In genomic region chrX:154486052-154486395, GRCh38 we compare ENCODE assay signal across 8 cellular contexts. TPM values are rescaled to one million over a fixed set of nuclear protein-coding genes. Genes with fewer than 3 reads are reported as not detected.
DNase-seq lines count a peak whose midpoint lies in the region; ATAC-seq and TF ChIP-seq lines count a peak whose summit lies in the region.

No MANE protein-coding gene starts in this region.

- H3K36me3 Mint-ChIP-seq in activated CD4-positive, alpha-beta T cell treated with anti-CD3 and anti-CD28 coated beads, Interleukin-2, amount 10 ng/mL, durations not matched to agents 24 days and 14 days (ENCODE audit: low read depth), result peaks cover 7% of the 10 kb centered on the region
- H3K36me3 Mint-ChIP-seq in progenitor cell of endocrine pancreas (ENCODE audit: insufficient read depth), result peaks cover 3% of the 10 kb centered on the region

- no peaks in the 10 kb centered on the region for H3K27me3 Mint-ChIP-seq in activated CD4-positive, alpha-beta T cell treated with anti-CD3 and anti-CD28 coated beads, Interleukin-2, amount 10 ng/mL, durations not matched to agents 24 days and 14 days
- no peaks in the 10 kb centered on the region for H3K27me3 Mint-ChIP-seq in progenitor cell of endocrine pancreas

- DNase-seq in activated CD4-positive, alpha-beta T cell treated with anti-CD3 and anti-CD28 coated beads, Interleukin-2, amount 10 ng/mL, durations not matched to agents 24 days and 14 days, result peak; percentile 81
- DNase-seq in activated CD4-positive, alpha-beta T cell treated with anti-CD3 and anti-CD28 coated beads, Interleukin-2, amount 50 U/mL, for 4 hours, result no peak
- DNase-seq in activated CD8-positive, alpha-beta memory T cell treated with anti-CD3 and anti-CD28 coated beads, Interleukin-2, amount 50 U/mL, for 4 hours, result peak; percentile 32
- DNase-seq in fibroblast of villous mesenchyme (ENCODE audit: low read depth) (peak; percentile 14), progenitor cell of endocrine pancreas (ENCODE audit: low spot score, unreplicated experiment) (no peak), NCI-H2081 treated with DMSO at 0.1 percent for 48 hours (lab: John Stamatoyannopoulos, UW) (no peak)

- intact Hi-C loops in activated CD4-positive, alpha-beta T cell treated with anti-CD3 and anti-CD28 coated beads, Interleukin-2, amount 10 ng/mL, durations not matched to agents 24 days and 14 days (cut with micrococcal nuclease), result no loop called here

- ATAC-seq in HG02571 (IDR thresholded peaks at IDR 0.05; ENCODE audit: unreplicated experiment), result no peak
- no peak for ATAC-seq in HG03432 (IDR thresholded peaks at IDR 0.05; ENCODE audit: unreplicated experiment)

- TF ChIP-seq CTCF in fibroblast of villous mesenchyme (IDR thresholded peaks at IDR 0.05; ENCODE audit: insufficient read depth, low read depth, low read length) (no peak), progenitor cell of endocrine pancreas (IDR thresholded peaks at IDR 0.05; ENCODE audit: unreplicated experiment) (no peak)

- H3K9me3 Mint-ChIP-seq in activated CD4-positive, alpha-beta T cell treated with anti-CD3 and anti-CD28 coated beads, Interleukin-2, amount 10 ng/mL, durations not matched to agents 24 days and 14 days, result no peaks in the 10 kb centered on the region
- H3K9me3 Mint-ChIP-seq in progenitor cell of endocrine pancreas (ENCODE audit: low read depth), result peaks cover 3% of the 10 kb centered on the region

- peak overlapping the region; percentile 45 for H3K4me3 Mint-ChIP-seq in activated CD4-positive, alpha-beta T cell treated with anti-CD3 and anti-CD28 coated beads, Interleukin-2, amount 10 ng/mL, durations not matched to agents 24 days and 14 days
- H3K4me3 Mint-ChIP-seq in progenitor cell of endocrine pancreas (ENCODE audit: low read depth), result peak overlapping the region; percentile 40

- no peak overlapping the region for H3K27ac Mint-ChIP-seq in activated CD4-positive, alpha-beta T cell treated with anti-CD3 and anti-CD28 coated beads, Interleukin-2, amount 10 ng/mL, durations not matched to agents 24 days and 14 days
- no peak overlapping the region for H3K27ac Mint-ChIP-seq in progenitor cell of endocrine pancreas

- H3K4me3 ChIP-seq in fibroblast of villous mesenchyme (ENCODE audit: low read depth, low read length), result peak overlapping the region; percentile 62

- peaks cover 17% of the 10 kb centered on the region for H3K4me1 Mint-ChIP-seq in activated CD4-positive, alpha-beta T cell treated with anti-CD3 and anti-CD28 coated beads, Interleukin-2, amount 10 ng/mL, durations not matched to agents 24 days and 14 days
- H3K4me1 Mint-ChIP-seq in progenitor cell of endocrine pancreas (ENCODE audit: low read depth), result peaks cover 3% of the 10 kb centered on the region

RNA-seq across cellular contexts. Expression of gene UBL4A, which starts 0.4 kb away (rescaled TPM):
- 54.8 and 57.3 TPM in 2 replicates for total RNA-seq in activated CD4-positive, alpha-beta T cell treated with anti-CD3 and anti-CD28 coated beads, Interleukin-2, amount 10 ng/mL, durations not matched to agents 24 days and 14 days
- total RNA-seq in fibroblast of villous mesenchyme, result 31.9 and 32.0 TPM in 2 replicates
- total RNA-seq in progenitor cell of endocrine pancreas, result 17.7 and 20.0 TPM in 2 replicates

RNA-seq across cellular contexts. Expression of gene SLC10A3, which starts 4.4 kb away (rescaled TPM):
- total RNA-seq in activated CD4-positive, alpha-beta T cell treated with anti-CD3 and anti-CD28 coated beads, Interleukin-2, amount 10 ng/mL, durations not matched to agents 24 days and 14 days, result 18.2 and 20.8 TPM in 2 replicates
- total RNA-seq in fibroblast of villous mesenchyme (27.7 and 31.5 TPM in 2 replicates), progenitor cell of endocrine pancreas (10.4 and 10.9 TPM in 2 replicates)

RNA-seq across cellular contexts. Expression of gene LAGE3, which starts 6.9 kb away (rescaled TPM):
- total RNA-seq in activated CD4-positive, alpha-beta T cell treated with anti-CD3 and anti-CD28 coated beads, Interleukin-2, amount 10 ng/mL, durations not matched to agents 24 days and 14 days, result 53.0 and 53.1 TPM in 2 replicates
- total RNA-seq in fibroblast of villous mesenchyme, result 12.6 and 15.5 TPM in 2 replicates
- 12.8 and 13.5 TPM in 2 replicates for total RNA-seq in progenitor cell of endocrine pancreas

RNA-seq across cellular contexts. Expression of gene PLXNA3, which starts 27.9 kb away (rescaled TPM):
- total RNA-seq in activated CD4-positive, alpha-beta T cell treated with anti-CD3 and anti-CD28 coated beads, Interleukin-2, amount 10 ng/mL, durations not matched to agents 24 days and 14 days, result 48.3 and 55.9 TPM in 2 replicates
- total RNA-seq in fibroblast of villous mesenchyme, result 16.8 and 26.8 TPM in 2 replicates
- 135 and 148 TPM in 2 replicates for total RNA-seq in progenitor cell of endocrine pancreas

RNA-seq across cellular contexts. Expression of gene FAM3A, which starts 30.0 kb away (rescaled TPM):
- total RNA-seq in activated CD4-positive, alpha-beta T cell treated with anti-CD3 and anti-CD28 coated beads, Interleukin-2, amount 10 ng/mL, durations not matched to agents 24 days and 14 days, result 36.5 and 38.0 TPM in 2 replicates
- total RNA-seq in fibroblast of villous mesenchyme (23.5 and 24.6 TPM in 2 replicates), progenitor cell of endocrine pancreas (29.5 and 34.3 TPM in 2 replicates)

Comparison
In these comparisons a context has a peak if more than half of its experiments do, and no peak if none do; other contexts are left out.
1. DNase-seq: peak in activated CD4-positive, alpha-beta T cell treated with anti-CD3 and anti-CD28 coated beads, Interleukin-2, amount 10 ng/mL, durations not matched to agents 24 days and 14 days (single experiment), activated CD8-positive, alpha-beta memory T cell treated with anti-CD3 and anti-CD28 coated beads, Interleukin-2, amount 50 U/mL, for 4 hours (single experiment) and fibroblast of villous mesenchyme (single experiment); none in activated CD4-positive, alpha-beta T cell treated with anti-CD3 and anti-CD28 coated beads, Interleukin-2, amount 50 U/mL, for 4 hours (0 of 2), progenitor cell of endocrine pancreas (single experiment) and NCI-H2081 treated with DMSO at 0.1 percent for 48 hours (single experiment).